In the genomic region with DNA sequence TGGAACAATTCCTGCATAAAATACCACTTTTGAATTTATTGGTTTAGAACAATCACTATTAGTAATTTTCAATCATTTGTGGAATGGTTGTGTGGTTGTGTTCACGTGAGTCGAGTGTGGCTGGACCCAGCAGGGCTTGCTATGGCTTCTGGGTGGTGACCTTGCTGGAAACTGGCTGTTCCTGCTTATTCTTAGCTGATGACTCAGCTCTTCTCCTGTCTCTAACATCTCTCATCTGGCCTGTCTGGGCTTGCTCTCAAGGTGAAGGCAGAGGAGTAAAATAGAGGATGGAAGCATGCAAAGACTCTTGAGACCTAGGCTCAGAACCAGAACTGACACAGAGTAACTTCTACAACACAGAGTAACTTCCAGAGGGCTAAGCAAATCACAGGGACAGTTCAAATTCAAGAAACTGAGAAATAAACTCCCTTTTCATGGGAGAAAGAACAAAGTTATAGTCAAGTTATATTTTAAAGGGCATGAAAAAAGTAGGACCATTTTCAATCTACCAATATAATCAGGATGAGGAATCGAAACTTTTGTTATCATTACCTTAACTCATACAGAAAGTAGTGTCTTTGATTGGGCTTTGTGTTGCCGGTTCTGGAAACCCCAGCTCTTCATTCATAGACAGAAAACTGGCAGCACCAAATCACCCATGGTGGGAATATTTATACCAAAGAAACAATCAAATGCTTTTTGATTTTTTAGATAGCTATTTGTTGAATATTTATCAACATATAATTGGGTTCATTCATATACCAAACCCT, we compare ENCODE assay signal across 12 cellular contexts.
A peak's percentile ranks its signal among the peaks of the same experiment; 100 is the strongest.
DNase-seq lines count a peak whose midpoint lies in the region; ATAC-seq, FAIRE-seq and TF ChIP-seq lines count a peak whose summit lies in the region.
"Had no signal": no experiment of that assay in that cellular context is flagged by ENCODE, and none has a peak within 500 bp of the region (broad histone marks: within the 10 kb centered on the region; RNA-seq: fewer than 3 reads in every experiment).

No MANE protein-coding gene starts in this region.

- DNase-seq in M059J (ENCODE audit: low read depth) (peak; percentile 64), body of pancreas (peak in 1 of 4 donors; percentile 46), pancreas (peak in 1 of 6 donors; percentile 14), ovary (no peak), UCSD-AML1 (lab: John Stamatoyannopoulos, UW; ENCODE audit: unreplicated experiment) (no peak)
- DNase-seq: activated T-cell treated with anti-CD3 and anti-CD28 coated beads, Interleukin-2, amount 50 U/mL, for 72 hours; NCI-H2081; T-helper 9 cell had no signal

- 53 to 63% methylated on average over 4 of the region's 4 CpGs for WGBS in body of pancreas, 2 donors
- 70 to 73% methylated on average over 4 of the region's 4 CpGs for WGBS in pancreas, 2 donors
- 47 to 55% (median 49%) methylated on average over 4 of the region's 4 CpGs for WGBS in ovary, 3 donors

- H3K36me3 ChIP-seq in body of pancreas (replicated peaks in 1 of 2; ENCODE audit: insufficient read depth in 1 of 2, low read depth in 2 of 2) (no peaks in the 10 kb centered on the region), pancreas (no peaks in the 10 kb centered on the region), ovary (no peaks in the 10 kb centered on the region)

- H3K4me1 ChIP-seq in body of pancreas = no peaks in the 10 kb centered on the region
- H3K4me1 ChIP-seq in pancreas = no peaks in the 10 kb centered on the region
- no peaks in the 10 kb centered on the region for H3K4me1 ChIP-seq in ovary (ENCODE audit: insufficient read depth)

- H3K27me3 ChIP-seq in body of pancreas (no peaks in the 10 kb centered on the region), pancreas (no peaks in the 10 kb centered on the region), ovary (no peaks in the 10 kb centered on the region)

- H3K27ac ChIP-seq in body of pancreas = no peak overlapping the region
- no peak overlapping the region for H3K27ac ChIP-seq in pancreas
- no peak overlapping the region for H3K27ac ChIP-seq in ovary

- H3K9me3 ChIP-seq in body of pancreas (no peaks in the 10 kb centered on the region), pancreas (no peaks in the 10 kb centered on the region), ovary (no peaks in the 10 kb centered on the region)

- ATAC-seq in GM18520 (IDR thresholded peaks at IDR 0.05; ENCODE audit: unreplicated experiment) (peak; percentile 50), body of pancreas (peak; percentile 38), pancreas (peak in 3 of 4 donors; percentile 76 to 91 (median 79)), HG02884 (IDR thresholded peaks at IDR 0.05; ENCODE audit: unreplicated experiment) (no peak), GM19324 (IDR thresholded peaks at IDR 0.05; ENCODE audit: low FRiP score, unreplicated experiment) (no peak)
- ATAC-seq: activated T-cell treated with anti-CD3 and anti-CD28 coated beads, Interleukin-2, amount 50 U/mL, for 72 hours; sciatic nerve had no signal

- no peak for FAIRE-seq in pancreas (lab: Jason Lieb, UNC)

- no peak for TF ChIP-seq POLR2A in body of pancreas (IDR thresholded peaks at IDR 0.05)
- no peak for TF ChIP-seq POLR2A in ovary (IDR thresholded peaks at IDR 0.05)

- no peak for TF ChIP-seq EP300 in ovary (IDR thresholded peaks at IDR 0.05)

- TF ChIP-seq CTCF in body of pancreas (IDR thresholded peaks at IDR 0.05) (no peak), pancreas (IDR thresholded peaks at IDR 0.05) (no peak), ovary (IDR thresholded peaks at IDR 0.05) (no peak)

- intact Hi-C loops in body of pancreas (cut with DNase I) = no loop called here
- intact Hi-C loops in pancreas (cut with DNase I) = no loop called here
- intact Hi-C loops in ovary (cut with DNase I) = no loop called here

- H3K4me3 ChIP-seq in body of pancreas = no peak overlapping the region
- H3K4me3 ChIP-seq in pancreas = no peak overlapping the region
- no peak overlapping the region for H3K4me3 ChIP-seq in ovary

Comparison
In these comparisons a context has a peak if more than half of its experiments do, and no peak if none do; other contexts are left out.
1. ATAC-seq: peak in GM18520 (single experiment), body of pancreas (single experiment) and pancreas (3 of 4); none in HG02884 (single experiment) and GM19324 (single experiment).